Comparison of ENCODE assay signal across 8 cellular contexts in the genomic region with DNA sequence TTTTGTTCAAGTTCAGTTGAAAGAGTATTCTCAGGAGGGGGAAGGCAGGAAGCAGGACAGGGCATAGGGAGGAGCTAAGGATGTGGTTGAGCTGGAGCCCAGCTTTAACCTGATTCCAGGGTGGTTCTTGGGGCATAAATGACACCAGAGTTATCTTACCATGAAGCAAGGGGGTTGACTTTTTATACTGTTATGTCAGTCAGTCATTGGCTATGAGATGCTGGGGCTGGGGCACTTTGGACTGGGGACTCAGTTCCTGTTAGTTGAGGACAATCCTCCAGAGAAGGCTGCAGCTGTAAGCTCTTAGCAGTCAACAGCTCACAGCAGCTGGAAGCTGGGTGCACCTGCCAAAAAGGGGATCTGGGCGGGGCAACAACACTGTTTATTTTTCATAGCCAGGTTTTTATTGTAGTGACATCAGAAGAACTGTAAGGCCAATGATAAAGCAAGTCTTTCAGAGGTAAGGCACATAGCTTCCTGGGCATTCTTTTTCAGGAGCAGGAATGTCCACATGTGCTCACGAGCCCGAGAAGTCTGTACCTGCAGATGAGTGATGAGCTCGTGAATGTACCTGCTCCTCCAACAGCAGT.
DNase-seq lines count a peak whose midpoint lies in the region; ATAC-seq and TF ChIP-seq lines count a peak whose summit lies in the region.

No MANE protein-coding gene starts in this region.

- no peaks in the 10 kb centered on the region for H3K27me3 ChIP-seq in BLaER1 treated with 17β-estradiol and CSF1 and Interleukin-3, amounts not matched to agents 10 nM and 100 nM
- H3K27me3 ChIP-seq in skeletal muscle satellite cell (ENCODE audit: control insufficient read depth, insufficient read depth, low read length), result no peaks in the 10 kb centered on the region

- H3K4me2 ChIP-seq in BLaER1 treated with 17β-estradiol and CSF1 and Interleukin-3, amounts not matched to agents 10 nM and 100 nM, result peak overlapping the region; percentile 79 to 91 (median 87)
- H3K4me2 ChIP-seq in skeletal muscle satellite cell (ENCODE audit: low read length), result peak overlapping the region; percentile 12

- no peaks in the 10 kb centered on the region for H4K20me1 ChIP-seq in BLaER1 treated with 17β-estradiol and CSF1 and Interleukin-3, amounts not matched to agents 10 nM and 100 nM

- DNase-seq in RPMI8226 (peak; percentile 88), GM10266 (ENCODE audit: extremely low spot score) (no peak), cerebellar cortex (ENCODE audit: low spot score) (no peak), foreskin melanocyte (no peak)

- H3K4me1 ChIP-seq in BLaER1 treated with 17β-estradiol and CSF1 and Interleukin-3, amounts not matched to agents 10 nM and 100 nM, result peaks cover 46 to 75% (median 63%) of the 10 kb centered on the region in 10 experiments
- peaks cover 19% of the 10 kb centered on the region for H3K4me1 ChIP-seq in skeletal muscle satellite cell (ENCODE audit: control insufficient read depth, insufficient read depth, low read length)

- peaks cover 13 to 47% (median 28%) of the 10 kb centered on the region in 11 experiments; a peak in 19 of 22 replicates for H3K9me3 ChIP-seq in BLaER1 treated with 17β-estradiol and CSF1 and Interleukin-3, amounts not matched to agents 10 nM and 100 nM (replicated peaks in 1 of 11)
- no peaks in the 10 kb centered on the region for H3K9me3 ChIP-seq in skeletal muscle satellite cell (replicated peaks; ENCODE audit: low read length)

- H3K9ac ChIP-seq in BLaER1 treated with 17β-estradiol and CSF1 and Interleukin-3, amounts not matched to agents 10 nM and 100 nM, result peak overlapping the region in 10 of 11 experiments; percentile 23 to 80 (median 69); a peak in 18 of 22 replicates
- H3K9ac ChIP-seq in skeletal muscle satellite cell (ENCODE audit: low read depth, low read length), result no peak overlapping the region

- H3K4me3 ChIP-seq in BLaER1 treated with 17β-estradiol and CSF1 and Interleukin-3, amounts not matched to agents 10 nM and 100 nM, result peak overlapping the region in 8 of 10 experiments; percentile 12 to 49 (median 30); a peak in 14 of 20 replicates
- H3K4me3 ChIP-seq in skeletal muscle satellite cell (ENCODE audit: low read length), result no peak overlapping the region

- TF ChIP-seq CTCF in GM10266 (IDR thresholded peaks at IDR 0.05; ENCODE audit: control insufficient read depth, insufficient read depth, low read depth, missing control alignments), result no peak

- H3K36me3 ChIP-seq in BLaER1 treated with 17β-estradiol and CSF1 and Interleukin-3, amounts not matched to agents 10 nM and 100 nM, result no peaks in the 10 kb centered on the region; a peak in 2 of 22 replicates
- no peaks in the 10 kb centered on the region for H3K36me3 ChIP-seq in skeletal muscle satellite cell (ENCODE audit: insufficient read depth, low read length)

- ATAC-seq in GM19324 (IDR thresholded peaks at IDR 0.05; ENCODE audit: low FRiP score, unreplicated experiment), result peak; percentile 43
- peak; percentile 43 for ATAC-seq in HG03442 (IDR thresholded peaks at IDR 0.05; ENCODE audit: unreplicated experiment)

- H3K27ac ChIP-seq in BLaER1 treated with 17β-estradiol and CSF1 and Interleukin-3, amounts not matched to agents 10 nM and 100 nM, result peak overlapping the region; percentile 30 to 95 (median 83); a peak in 21 of 22 replicates
